28 cellular contexts compared by ENCODE assay signal in the genomic region with DNA sequence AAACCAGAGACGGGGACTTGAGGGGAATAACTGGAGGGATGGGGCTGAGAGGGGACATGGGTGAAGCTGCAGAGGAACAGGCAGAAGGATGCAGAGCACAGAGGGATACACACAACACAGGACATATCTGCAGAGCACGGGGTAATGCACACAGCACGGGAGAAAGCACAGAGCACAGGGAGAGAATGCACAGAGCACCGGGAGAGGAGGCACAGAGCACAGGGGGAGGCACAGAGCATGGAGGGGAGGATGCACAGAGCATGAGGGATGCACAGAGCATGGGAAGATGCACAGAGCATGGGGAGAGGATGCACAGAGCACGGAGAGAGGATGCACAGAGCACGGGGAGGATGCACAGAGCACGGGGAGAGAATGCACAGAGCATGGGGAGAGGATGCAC.
"Had no signal": no experiment of that assay in that cellular context is flagged by ENCODE, and none has a peak within 500 bp of the region (broad histone marks: within the 10 kb centered on the region; RNA-seq: fewer than 3 reads in every experiment).

No MANE protein-coding gene starts in this region.

- H3K4me3 ChIP-seq: left lung, lower lobe of right lung, skin epidermis, stomach, testis, thyroid gland, transverse colon, upper lobe of left lung, uterus had no signal

- H3K4me3 Mint-ChIP-seq: mesothelial cell of epicardium; naive B cell; natural killer cell; nephron progenitor cell; stimulated activated naive B cell treated with anti-CD40 and anti-IgM and Interleukin-4, amounts not matched to agents 10 μg/mL and 1 μg/mL and 100 μg/mL, for 72 hours had no signal

- H3K9me3 ChIP-seq: left lung, lower lobe of right lung, stomach, testis, thyroid gland, transverse colon, upper lobe of left lung, uterus had no signal

- H3K9ac ChIP-seq: parathyroid adenoma had no signal

- H3K27ac Mint-ChIP-seq: mesothelial cell of epicardium; naive B cell; natural killer cell; nephron progenitor cell; stimulated activated naive B cell treated with anti-CD40 and anti-IgM and Interleukin-4, amounts not matched to agents 10 μg/mL and 1 μg/mL and 100 μg/mL, for 72 hours had no signal

- FAIRE-seq: kidney had no signal

- H3K4me1 ChIP-seq: left lung, lower lobe of right lung, parathyroid adenoma, stomach, thyroid gland, transverse colon, upper lobe of left lung, uterus had no signal

- H3K36me3 ChIP-seq: left lung, lower lobe of right lung, stomach, thyroid gland, transverse colon, upper lobe of left lung, uterus had no signal

- H3K36me3 Mint-ChIP-seq: mesothelial cell of epicardium; naive B cell; natural killer cell; stimulated activated naive B cell treated with anti-CD40 and anti-IgM and Interleukin-4, amounts not matched to agents 10 μg/mL and 1 μg/mL and 100 μg/mL, for 72 hours had no signal

- H2AFZ ChIP-seq: parathyroid adenoma had no signal

- H3K27me3 ChIP-seq: testis, thyroid gland, transverse colon, upper lobe of left lung, uterus had no signal

- DNase-seq: hippocampal formation; kidney; left colon; left lung; lower lobe of right lung; mammary epithelial cell; mesendoderm; naive B cell; natural killer cell; nephron progenitor cell; nucleus accumbens; retina; right cardiac atrium; stimulated activated CD4-positive, alpha-beta T cell treated with anti-CD3 and anti-CD28 coated beads, Interleukin-12 subunit alpha, Interleukin-12 subunit beta, amount 100 ng/mL, for 4 hours; stimulated activated CD4-positive, alpha-beta T cell treated with anti-CD3 and anti-CD28 coated beads, Interleukin-15, amount 100 ng/mL, for 24 hours; stimulated activated CD4-positive, alpha-beta T cell treated with anti-CD3 and anti-CD28 coated beads, Interleukin-2, amount 100 ng/mL, for 24 hours; stimulated activated CD4-positive, alpha-beta T cell treated with anti-CD3 and anti-CD28 coated beads, Interleukin-4, amount 100 ng/mL, for 1 hour; stimulated activated naive B cell treated with anti-CD40 and anti-IgM and Interleukin-4, amounts not matched to agents 10 μg/mL and 1 μg/mL and 100 μg/mL, for 72 hours; stomach; testis; thyroid gland; transverse colon; upper lobe of left lung; uterus had no signal

- H3K9me3 Mint-ChIP-seq: natural killer cell; stimulated activated naive B cell treated with anti-CD40 and anti-IgM and Interleukin-4, amounts not matched to agents 10 μg/mL and 1 μg/mL and 100 μg/mL, for 72 hours had no signal

- H3K27ac ChIP-seq: left lung, lower lobe of right lung, parathyroid adenoma, stomach, testis, thyroid gland, transverse colon, upper lobe of left lung, uterus had no signal

- ATAC-seq: left colon; left lung; lower lobe of right lung; right cardiac atrium; sciatic nerve; stimulated activated naive B cell treated with anti-CD40 and anti-IgM and Interleukin-4, amounts not matched to agents 10 μg/mL and 1 μg/mL and 100 μg/mL, for 72 hours had no signal

- H3K4me1 Mint-ChIP-seq: stimulated activated naive B cell treated with anti-CD40 and anti-IgM and Interleukin-4, amounts not matched to agents 10 μg/mL and 1 μg/mL and 100 μg/mL, for 72 hours had no signal
